In the genomic region with DNA sequence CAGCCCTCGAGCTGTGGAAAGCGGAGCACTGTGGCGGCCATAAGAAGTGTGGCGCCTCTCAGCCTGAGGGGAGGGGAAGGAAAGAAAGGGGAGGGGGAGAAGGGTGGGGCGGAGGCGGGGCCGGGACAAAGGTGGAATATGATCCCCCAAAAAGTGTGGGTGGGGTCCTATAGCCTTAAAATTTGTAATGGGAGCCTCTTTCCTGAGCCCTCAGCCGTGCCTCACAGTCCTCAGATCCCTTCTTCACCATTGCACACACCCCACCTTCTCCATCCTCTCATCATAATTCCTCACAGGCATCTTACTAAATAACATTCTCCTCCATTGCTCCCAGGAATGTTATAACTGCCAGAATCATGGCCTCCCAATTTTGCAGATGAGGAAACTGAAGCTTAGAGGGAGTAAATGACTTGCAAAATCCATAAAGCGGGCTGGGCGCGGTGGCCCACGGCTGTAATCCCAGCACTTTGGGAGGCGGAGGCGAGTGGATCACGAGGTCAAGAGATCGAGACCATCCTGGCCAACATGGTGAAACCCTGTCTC, we compare ENCODE assay signal across 8 cellular contexts. TPM values are rescaled to one million over a fixed set of nuclear protein-coding genes. Genes with fewer than 3 reads are reported as not detected.
DNase-seq lines count a peak whose midpoint lies in the region; ATAC-seq, FAIRE-seq and TF ChIP-seq lines count a peak whose summit lies in the region.

No MANE protein-coding gene starts in this region.

- H3K27me3 ChIP-seq in heart left ventricle (no peaks in the 10 kb centered on the region), small intestine (ENCODE audit: control insufficient read depth in 2 of 2, insufficient read depth in 2 of 2, low read length in 2 of 2) (no peaks in the 10 kb centered on the region)

- H3K4me1 ChIP-seq in heart left ventricle (peaks cover 2 to 29% (median 16%) of the 10 kb centered on the region in 12 donors), small intestine (ENCODE audit: control insufficient read depth in 2 of 2, insufficient read depth in 1 of 2, low read depth in 1 of 2, low read length in 1 of 2) (peaks cover 0 to 3% of the 10 kb centered on the region in 2 donors)

- 45 to 49% (median 47%) methylated on average over 16 of the region's 16 CpGs for WGBS in heart left ventricle, 4 donors
- WGBS in small intestine, 3 donors, result 42 to 52% (median 47%) methylated on average over 13 to 16 of the region's 16 CpGs

- no peak for FAIRE-seq in small intestine (lab: Jason Lieb, UNC)

- H3K36me3 ChIP-seq in heart left ventricle (no peaks in the 10 kb centered on the region), small intestine (ENCODE audit: control insufficient read depth in 2 of 2, insufficient read depth in 2 of 2, low read length in 2 of 2) (no peaks in the 10 kb centered on the region)

- intact Hi-C loops in Right ventricle myocardium superior (cut with DNase I) (loop anchor here (2.0 kb wide), 1 partner anchor 17 kb away; no protein-coding TSS in a partner anchor), cardiac septum (cut with DNase I) (loop anchor here (1.0 kb wide), 1 partner anchor 18 kb away; no protein-coding TSS in a partner anchor), heart left ventricle (cut with DNase I) (loop anchor here in 7 of 10 donors (1.0 kb wide), 1 partner anchor 18 kb away; no protein-coding TSS in a partner anchor)

- ATAC-seq in Right ventricle myocardium superior (ENCODE audit: poor library complexity) (peak; percentile 13), heart left ventricle (peak in 3 of 4 donors; percentile 17 to 22 (median 18)), GM21619 (IDR thresholded peaks at IDR 0.05; ENCODE audit: unreplicated experiment) (no peak)

- DNase-seq in Right ventricle myocardium superior (no peak), cardiac septum (ENCODE audit: low spot score) (no peak), heart left ventricle (peak in 1 of 5 donors; percentile 33), small intestine (no peak), NCI-H82 treated with DMSO at 0.1 percent for 48 hours (lab: John Stamatoyannopoulos, UW; ENCODE audit: unreplicated experiment) (no peak)
- DNase-seq in stimulated activated CD4-positive, alpha-beta T cell treated with anti-CD3 and anti-CD28 coated beads, Interleukin-12 subunit alpha, Interleukin-12 subunit beta, amount 100 ng/mL, for 4 hours, result no peak

- TF ChIP-seq CTCF in VCaP (conservative IDR thresholded peaks at IDR 0.05), result no peak
- no peak for TF ChIP-seq CTCF in heart left ventricle (IDR thresholded peaks at IDR 0.05)

- H3K4me3 ChIP-seq in heart left ventricle (peak overlapping the region in 10 of 12 donors; percentile 45 to 99 (median 86)), small intestine (ENCODE audit: low read depth in 1 of 2, low read length in 2 of 2) (peak overlapping the region; percentile 22 to 45)

- H3K27ac ChIP-seq in VCaP, result peak overlapping the region; percentile 97
- peak overlapping the region; percentile 50 to 99 (median 98) for H3K27ac ChIP-seq in heart left ventricle
- H3K27ac ChIP-seq in small intestine (ENCODE audit: low read depth in 1 of 2, low read length in 1 of 2), result peak overlapping the region; percentile 57 to 99

- TF ChIP-seq POLR2A in heart left ventricle (IDR thresholded peaks at IDR 0.05), result no peak

- no peaks in the 10 kb centered on the region for H3K9me3 ChIP-seq in heart left ventricle
- H3K9me3 ChIP-seq in small intestine (ENCODE audit: control insufficient read depth, low read depth), result no peaks in the 10 kb centered on the region

RNA-seq across cellular contexts. Expression of gene RAB6A, which starts 0.6 kb away (rescaled TPM):
- total RNA-seq in Right ventricle myocardium superior, result 97.8 TPM
- total RNA-seq in cardiac septum, result 135 TPM
- 100 to 1,000 TPM in 7 of 9 donors, 10 to 100 TPM in 2; 92.2 to 143 (median 123) TPM for total RNA-seq in heart left ventricle
- 100 to 1,000 TPM in 1 of 2 donors, 10 to 100 TPM in 1; 41.7 to 110 TPM for polyA plus RNA-seq in heart left ventricle
- polyA plus RNA-seq in small intestine, result 100 to 1,000 TPM in 1 of 3 donors, 10 to 100 TPM in 2; 71.8 to 127 (median 93.8) TPM

RNA-seq across cellular contexts. Expression of gene MRPL48, which starts 26.2 kb away (rescaled TPM):
- 45.4 TPM for total RNA-seq in Right ventricle myocardium superior
- total RNA-seq in cardiac septum, result 30.8 TPM
- total RNA-seq in heart left ventricle, result 10 to 100 TPM; 21.0 to 43.5 (median 39.4) TPM
- polyA plus RNA-seq in heart left ventricle, result 10 to 100 TPM; 33.3 to 47.7 TPM
- 10 to 100 TPM; 38.9 to 74.3 (median 66.7) TPM for polyA plus RNA-seq in small intestine
